10 cellular contexts compared by ENCODE assay signal in genomic region chr16:20884240-20884556, GRCh38. TPM values are rescaled to one million over a fixed set of nuclear protein-coding genes. Genes with fewer than 3 reads are reported as not detected.
DNase-seq lines count a peak whose midpoint lies in the region; ATAC-seq and TF ChIP-seq lines count a peak whose summit lies in the region.
"Had no signal": no experiment of that assay in that cellular context is flagged by ENCODE, and none has a peak within 500 bp of the region (broad histone marks: within the 10 kb centered on the region; RNA-seq: fewer than 3 reads in every experiment).

No MANE protein-coding gene starts in this region.

- no peak for TF ChIP-seq POLR2A in prostate gland (IDR thresholded peaks at IDR 0.05)

- no peaks in the 10 kb centered on the region for H3K36me3 ChIP-seq in prostate gland

- H3K36me3 Mint-ChIP-seq in activated T-cell treated with anti-CD3 and anti-CD28 coated beads, Interleukin-2, amount 50 U/mL, for 24 hours (ENCODE audit: low read depth), result peaks cover 41% of the 10 kb centered on the region
- H3K36me3 Mint-ChIP-seq in WTC11, result peaks cover 10% of the 10 kb centered on the region; the same call in 1 of the 2 replicates

- H3K4me3 Mint-ChIP-seq in activated T-cell treated with anti-CD3 and anti-CD28 coated beads, Interleukin-2, amount 50 U/mL, for 24 hours, result no peak overlapping the region
- H3K4me3 Mint-ChIP-seq in WTC11, result no peak overlapping the region
- no peak overlapping the region for H3K4me3 Mint-ChIP-seq in stimulated activated naive CD8-positive, alpha-beta T cell treated with anti-CD3 and anti-CD28 coated beads, Interleukin-15, amount 100 ng/mL, for 72 hours

- WGBS in prostate gland, result 60% methylated on average over 1 of the region's 1 CpG

- H3K4me1 ChIP-seq in prostate gland (replicated peaks), result peaks cover 4% of the 10 kb centered on the region

- no peak for DNase-seq in activated T-cell treated with anti-CD3 and anti-CD28 coated beads, Interleukin-2, amount 50 U/mL, for 24 hours
- no peak for DNase-seq in activated T-cell treated with anti-CD3 and anti-CD28 coated beads, Interleukin-2, amount 50 U/mL, for 1 hour
- DNase-seq in WTC11 (ENCODE audit: low spot score) (no peak), fibroblast of peridontal ligament (ENCODE audit: extremely low read depth) (peak; percentile 91), prostate gland (ENCODE audit: low spot score) (no peak)
- DNase-seq in stimulated activated naive CD8-positive, alpha-beta T cell treated with anti-CD3 and anti-CD28 coated beads, Interleukin-15, amount 100 ng/mL, for 72 hours, result no peak
- DNase-seq: NCI-H1436 treated with DMSO at 0.1 percent for 48 hours, nucleus accumbens had no signal

- H3K9me3 ChIP-seq in prostate gland, result no peaks in the 10 kb centered on the region

- H3K27ac Mint-ChIP-seq in activated T-cell treated with anti-CD3 and anti-CD28 coated beads, Interleukin-2, amount 50 U/mL, for 24 hours, result peak overlapping the region; percentile 45
- peak overlapping the region; percentile 24; the same call in 1 of the 2 replicates for H3K27ac Mint-ChIP-seq in WTC11
- no peak overlapping the region for H3K27ac Mint-ChIP-seq in stimulated activated naive CD8-positive, alpha-beta T cell treated with anti-CD3 and anti-CD28 coated beads, Interleukin-15, amount 100 ng/mL, for 72 hours

- H3K27me3 ChIP-seq in prostate gland (replicated peaks; ENCODE audit: insufficient read depth), result no peaks in the 10 kb centered on the region

- peaks cover 53% of the 10 kb centered on the region for H3K4me1 Mint-ChIP-seq in activated T-cell treated with anti-CD3 and anti-CD28 coated beads, Interleukin-2, amount 50 U/mL, for 24 hours (ENCODE audit: low read depth)
- peaks cover 23% of the 10 kb centered on the region for H3K4me1 Mint-ChIP-seq in WTC11
- peaks cover 34% of the 10 kb centered on the region for H3K4me1 Mint-ChIP-seq in stimulated activated naive CD8-positive, alpha-beta T cell treated with anti-CD3 and anti-CD28 coated beads, Interleukin-15, amount 100 ng/mL, for 72 hours

- POLR2A ChIA-PET in WTC11 (lab: Charles Lee), result no interaction called here

- no peaks in the 10 kb centered on the region for H3K27me3 Mint-ChIP-seq in activated T-cell treated with anti-CD3 and anti-CD28 coated beads, Interleukin-2, amount 50 U/mL, for 24 hours
- no peaks in the 10 kb centered on the region for H3K27me3 Mint-ChIP-seq in WTC11 (ENCODE audit: low read depth)
- H3K27me3 Mint-ChIP-seq in stimulated activated naive CD8-positive, alpha-beta T cell treated with anti-CD3 and anti-CD28 coated beads, Interleukin-15, amount 100 ng/mL, for 72 hours, result no peaks in the 10 kb centered on the region

- no peak for TF ChIP-seq CTCF in WTC11 (IDR thresholded peaks at IDR 0.05)
- no peak for TF ChIP-seq CTCF in prostate gland (IDR thresholded peaks at IDR 0.05)

- no peak overlapping the region for H3K27ac ChIP-seq in prostate gland

- no peak overlapping the region for H3K4me3 ChIP-seq in prostate gland

- intact Hi-C loops in prostate gland (cut with DNase I), result no loop called here

- H3K9me3 Mint-ChIP-seq in activated T-cell treated with anti-CD3 and anti-CD28 coated beads, Interleukin-2, amount 50 U/mL, for 24 hours, result no peaks in the 10 kb centered on the region
- no peaks in the 10 kb centered on the region for H3K9me3 Mint-ChIP-seq in WTC11
- H3K9me3 Mint-ChIP-seq in stimulated activated naive CD8-positive, alpha-beta T cell treated with anti-CD3 and anti-CD28 coated beads, Interleukin-15, amount 100 ng/mL, for 72 hours, result no peaks in the 10 kb centered on the region

- CTCF ChIA-PET in WTC11 (lab: Charles Lee), result no interaction called here

- ATAC-seq in WTC11 (no peak), GM21367 (IDR thresholded peaks at IDR 0.05; ENCODE audit: unreplicated experiment) (no peak), HG03565 (IDR thresholded peaks at IDR 0.05; ENCODE audit: unreplicated experiment) (no peak)
- peak; percentile 91 for ATAC-seq in stimulated activated naive CD8-positive, alpha-beta T cell treated with anti-CD3 and anti-CD28 coated beads, Interleukin-15, amount 100 ng/mL, for 72 hours

TF ChIP-seq in WTC11, 78 proteins besides CTCF, POLR2A, EP300 and RAD21:
- TF ChIP-seq IRF1 (CRISPR knock-in tag; IDR thresholded peaks at IDR 0.05), result no peak
- TF ChIP-seq, protein P1, sequence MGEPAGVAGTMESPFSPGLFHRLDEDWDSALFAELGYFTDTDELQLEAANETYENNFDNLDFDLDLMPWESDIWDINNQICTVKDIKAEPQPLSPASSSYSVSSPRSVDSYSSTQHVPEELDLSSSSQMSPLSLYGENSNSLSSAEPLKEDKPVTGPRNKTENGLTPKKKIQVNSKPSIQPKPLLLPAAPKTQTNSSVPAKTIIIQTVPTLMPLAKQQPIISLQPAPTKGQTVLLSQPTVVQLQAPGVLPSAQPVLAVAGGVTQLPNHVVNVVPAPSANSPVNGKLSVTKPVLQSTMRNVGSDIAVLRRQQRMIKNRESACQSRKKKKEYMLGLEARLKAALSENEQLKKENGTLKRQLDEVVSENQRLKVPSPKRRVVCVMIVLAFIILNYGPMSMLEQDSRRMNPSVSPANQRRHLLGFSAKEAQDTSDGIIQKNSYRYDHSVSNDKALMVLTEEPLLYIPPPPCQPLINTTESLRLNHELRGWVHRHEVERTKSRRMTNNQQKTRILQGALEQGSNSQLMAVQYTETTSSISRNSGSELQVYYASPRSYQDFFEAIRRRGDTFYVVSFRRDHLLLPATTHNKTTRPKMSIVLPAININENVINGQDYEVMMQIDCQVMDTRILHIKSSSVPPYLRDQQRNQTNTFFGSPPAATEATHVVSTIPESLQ (CRISPR knock-in tag; IDR thresholded peaks at IDR 0.05), result no peak
- TF ChIP-seq ZBTB21 (CRISPR knock-in tag; IDR thresholded peaks at IDR 0.05; ENCODE audit: borderline replicate concordance), result no peak
- TF ChIP-seq, protein P2, sequence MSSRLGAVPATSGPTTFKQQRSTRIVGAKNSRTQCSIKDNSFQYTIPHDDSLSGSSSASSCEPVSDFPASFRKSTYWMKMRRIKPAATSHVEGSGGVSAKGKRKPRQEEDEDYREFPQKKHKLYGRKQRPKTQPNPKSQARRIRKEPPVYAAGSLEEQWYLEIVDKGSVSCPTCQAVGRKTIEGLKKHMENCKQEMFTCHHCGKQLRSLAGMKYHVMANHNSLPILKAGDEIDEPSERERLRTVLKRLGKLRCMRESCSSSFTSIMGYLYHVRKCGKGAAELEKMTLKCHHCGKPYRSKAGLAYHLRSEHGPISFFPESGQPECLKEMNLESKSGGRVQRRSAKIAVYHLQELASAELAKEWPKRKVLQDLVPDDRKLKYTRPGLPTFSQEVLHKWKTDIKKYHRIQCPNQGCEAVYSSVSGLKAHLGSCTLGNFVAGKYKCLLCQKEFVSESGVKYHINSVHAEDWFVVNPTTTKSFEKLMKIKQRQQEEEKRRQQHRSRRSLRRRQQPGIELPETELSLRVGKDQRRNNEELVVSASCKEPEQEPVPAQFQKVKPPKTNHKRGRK (CRISPR knock-in tag; IDR thresholded peaks at IDR 0.05; ENCODE audit: borderline replicate concordance), result no peak
- TF ChIP-seq GTF2I (CRISPR knock-in tag; conservative IDR thresholded peaks at IDR 0.05), result no peak
- TF ChIP-seq FOXP1 (CRISPR knock-in tag; IDR thresholded peaks at IDR 0.05; ENCODE audit: borderline replicate concordance), result no peak
- TF ChIP-seq EMX1 (CRISPR knock-in tag; IDR thresholded peaks at IDR 0.05), result no peak
- TF ChIP-seq NFATC4 (CRISPR knock-in tag; IDR thresholded peaks at IDR 0.05), result no peak
- TF ChIP-seq CBFB (CRISPR knock-in tag; IDR thresholded peaks at IDR 0.05; ENCODE audit: low read depth), result no peak
- no peak for TF ChIP-seq OVOL2 (CRISPR knock-in tag; IDR thresholded peaks at IDR 0.05; ENCODE audit: borderline replicate concordance)
- no peak for TF ChIP-seq IRF2 (CRISPR knock-in tag; IDR thresholded peaks at IDR 0.05; ENCODE audit: borderline replicate concordance, low read depth)
- no peak for TF ChIP-seq ZNF121 (CRISPR knock-in tag; IDR thresholded peaks at IDR 0.05)

RNA-seq across cellular contexts. Expression of gene DCUN1D3, which starts 16.0 kb away (rescaled TPM):
- total RNA-seq in WTC11 (2021), result 12.8 to 14.7 TPM (median 14.4 TPM) in 3 replicates
- 10 to 100 TPM in 1 of 2 donors, 1 to 10 TPM in 1; 7.2 to 16.5 TPM for total RNA-seq in prostate gland

RNA-seq across cellular contexts. Expression of gene LYRM1, which starts 16.4 kb away (rescaled TPM):
- total RNA-seq in WTC11 (2021) (11.4 to 15.0 TPM (median 12.3 TPM) in 3 replicates), prostate gland (10 to 100 TPM; 26.1 to 64.5 TPM)

Comparison
In these comparisons a context has a peak if more than half of its experiments do, and no peak if none do; other contexts are left out.
1. H3K27ac Mint-ChIP-seq: peak in activated T-cell treated with anti-CD3 and anti-CD28 coated beads, Interleukin-2, amount 50 U/mL, for 24 hours (single experiment) and WTC11 (single experiment); none in stimulated activated naive CD8-positive, alpha-beta T cell treated with anti-CD3 and anti-CD28 coated beads, Interleukin-15, amount 100 ng/mL, for 72 hours (0 of 2).